9 cellular contexts compared by ENCODE assay signal in the genomic region with DNA sequence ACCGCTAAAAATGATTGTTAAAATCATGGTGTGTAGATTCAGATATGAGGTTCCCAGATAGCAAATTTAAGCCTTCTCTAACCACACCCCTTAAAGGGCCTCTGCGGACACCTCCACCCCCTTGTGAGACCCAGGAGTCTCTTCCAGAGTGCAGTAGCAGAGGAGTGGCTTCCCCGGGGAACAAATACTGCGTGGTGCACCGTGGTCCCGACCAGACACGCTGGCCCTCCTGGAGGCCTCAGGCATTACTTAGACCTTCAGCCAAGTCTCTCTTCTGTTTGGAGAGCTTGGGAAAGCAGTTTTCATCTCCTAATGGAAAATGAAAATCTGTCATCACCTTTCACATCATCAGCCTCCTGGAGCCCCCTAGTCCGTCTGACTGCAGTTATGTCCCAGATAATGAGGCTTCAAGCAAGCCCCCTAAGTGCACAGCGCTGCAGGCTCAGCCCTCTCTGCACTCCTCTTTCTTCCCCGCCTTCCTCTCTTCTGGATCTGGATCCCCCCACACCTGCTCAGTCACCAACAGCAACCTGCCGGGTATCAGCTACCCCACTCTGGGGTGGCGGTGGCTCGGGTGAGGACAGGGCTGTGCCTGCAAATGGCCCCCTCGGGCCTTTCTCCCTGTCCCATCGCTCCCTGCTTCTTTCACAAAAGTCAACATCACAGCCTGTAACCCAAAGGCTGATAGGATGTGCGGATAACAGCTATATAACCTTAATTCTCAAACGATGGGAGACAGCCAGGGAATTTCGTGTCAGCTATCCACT. TPM values are rescaled to one million over a fixed set of nuclear protein-coding genes. Genes with fewer than 3 reads are reported as not detected.
A peak's percentile ranks its signal among the peaks of the same experiment; 100 is the strongest.
DNase-seq lines count a peak whose midpoint lies in the region; ATAC-seq, FAIRE-seq and TF ChIP-seq lines count a peak whose summit lies in the region.
"Had no signal": no experiment of that assay in that cellular context is flagged by ENCODE, and none has a peak within 500 bp of the region (broad histone marks: within the 10 kb centered on the region; RNA-seq: fewer than 3 reads in every experiment).

No MANE protein-coding gene starts in this region.

- 74% methylated on average over 18 of the region's 18 CpGs; no CpG with 5 or more reads in 1 of the 2 experiments for WGBS in H1 (ENCODE audit: extremely low coverage in 1 of 2, insufficient coverage in 1 of 2, insufficient read length in 1 of 2, insufficient replicate concordance in 2 of 2, low coverage in 1 of 2, low lambda C conversion rate in 2 of 2, missing lambda C conversion rate in 1 of 2), 2 experiments
- WGBS in transverse colon (ENCODE audit: low coverage in 1 of 2), 2 donors: 61 to 77% methylated on average over 1 to 14 of the region's 18 CpGs

- H3K4me3 Mint-ChIP-seq in activated naive CD4-positive, alpha-beta T cell treated with anti-CD3 and anti-CD28 coated beads for 36 hours: no peak overlapping the region
- peak overlapping the region in 2 of 3 donors; percentile 44 to 70 for H3K4me3 Mint-ChIP-seq in T-cell

- H4K91ac ChIP-seq in H1 (replicated peaks; ENCODE audit: insufficient read length, low read length): no peak overlapping the region

- H3K27me3 ChIP-seq in H1 (replicated peaks in 1 of 4; ENCODE audit: control insufficient read depth in 3 of 4, extremely low read depth in 1 of 4, insufficient read depth in 3 of 4, low read length in 3 of 4) (no peaks in the 10 kb centered on the region; a peak in 1 of 7 replicates), transverse colon (no peaks in the 10 kb centered on the region)

- no peak overlapping the region for H3K9ac ChIP-seq in H1 (replicated peaks in 1 of 4; ENCODE audit: extremely low read depth in 1 of 4, low read depth in 3 of 4, low read length in 3 of 4)

- H2AFZ ChIP-seq in H1 (ENCODE audit: low read length): peak overlapping the region; percentile 78

- DNase-seq in activated naive CD4-positive, alpha-beta T cell treated with anti-CD3 and anti-CD28 coated beads for 36 hours: no peak
- DNase-seq in activated naive CD4-positive, alpha-beta T cell treated with Interleukin-2 at 50 U/mL for 16 hours: no peak
- DNase-seq in T-cell (no peak), H1 (ENCODE audit: low read depth in 1 of 2, low spot score in 2 of 2) (no peak), RCC 7860 (ENCODE audit: low spot score) (no peak), GF-D8 (lab: John Stamatoyannopoulos, UW) (no peak), transverse colon (no peak)
- peak; percentile 17 for DNase-seq in stimulated activated naive CD8-positive, alpha-beta T cell treated with anti-CD3 and anti-CD28 coated beads, Interleukin-15, Interleukin-2, amounts not matched to agents 100 U/mL and 50 U/mL, for 24 hours

- in situ Hi-C loops in transverse colon (cut with MboI; ENCODE audit: low pct_ligation_motif_present in 1 of 4, low pct_unique_long_range_greater_than_20kb in 1 of 4, low sequenced_read_pairs in 3 of 4): loop anchor here in 3 of 4 donors (10.0 to 25.0 kb wide), 5 partner anchors 59 to 416 kb away; a partner anchor contains a TSS

- no peak overlapping the region for H3K18ac ChIP-seq in H1 (ENCODE audit: extremely low read depth, low read length)

- H3K9me3 Mint-ChIP-seq in activated naive CD4-positive, alpha-beta T cell treated with anti-CD3 and anti-CD28 coated beads for 36 hours: no peaks in the 10 kb centered on the region
- H3K9me3 Mint-ChIP-seq in T-cell: no peaks in the 10 kb centered on the region

- TF ChIP-seq RAD21 in H1 (IDR thresholded peaks at IDR 0.05 in 1 of 2, conservative IDR thresholded peaks at IDR 0.05 in 1 of 2; ENCODE audit: low read depth in 2 of 2, low read length in 2 of 2): no peak

- no peak overlapping the region for H3K4ac ChIP-seq in H1 (replicated peaks; ENCODE audit: insufficient read length, low read depth, low read length)

- no peak for TF ChIP-seq EP300 in H1 (IDR thresholded peaks at IDR 0.05; ENCODE audit: borderline replicate concordance in 1 of 2, low read depth in 2 of 2, low read length in 2 of 2)
- no peak for TF ChIP-seq EP300 in transverse colon (IDR thresholded peaks at IDR 0.05; ENCODE audit: low read depth)

- H3K27me3 Mint-ChIP-seq in activated naive CD4-positive, alpha-beta T cell treated with anti-CD3 and anti-CD28 coated beads for 36 hours (ENCODE audit: low read depth): no peaks in the 10 kb centered on the region
- H3K27me3 Mint-ChIP-seq in T-cell: no peaks in the 10 kb centered on the region

- H3K27ac Mint-ChIP-seq in activated naive CD4-positive, alpha-beta T cell treated with anti-CD3 and anti-CD28 coated beads for 36 hours: peak overlapping the region; percentile 86
- peak overlapping the region; percentile 86 to 95 for H3K27ac Mint-ChIP-seq in T-cell

- H3K56ac ChIP-seq in H1 (replicated peaks; ENCODE audit: insufficient read length, low read depth, low read length): no peak overlapping the region

- H2BK120ac ChIP-seq in H1 (replicated peaks; ENCODE audit: low read depth, low read length): no peak overlapping the region

- H3K36me3 ChIP-seq in H1 (ENCODE audit: control insufficient read depth in 2 of 4, insufficient read depth in 4 of 4, low read length in 3 of 4): no peaks in the 10 kb centered on the region
- H3K36me3 ChIP-seq in transverse colon: no peaks in the 10 kb centered on the region

- H3K27ac ChIP-seq in H1 (ENCODE audit: low read depth, low read length): no peak overlapping the region
- no peak overlapping the region for H3K27ac ChIP-seq in transverse colon

- H3K23ac ChIP-seq in H1 (ENCODE audit: insufficient read length): no peak overlapping the region

- no peaks in the 10 kb centered on the region for H3K23me2 ChIP-seq in H1 (ENCODE audit: low read depth, low read length)

- no peak for TF ChIP-seq CTCF in H1 (IDR thresholded peaks at IDR 0.05; ENCODE audit: control extremely low read depth in 1 of 3, insufficient read depth in 1 of 3, low read depth in 1 of 3, low read length in 3 of 3)
- no peak for TF ChIP-seq CTCF in transverse colon (IDR thresholded peaks at IDR 0.05)

- H2BK15ac ChIP-seq in H1 (ENCODE audit: low read length): no peak overlapping the region

- no peaks in the 10 kb centered on the region for H3K79me2 ChIP-seq in H1 (ENCODE audit: control insufficient read depth in 1 of 2, insufficient read depth in 2 of 2, low read length in 2 of 2)

- H3K79me1 ChIP-seq in H1 (ENCODE audit: low read depth, low read length): no peaks in the 10 kb centered on the region

- H3K4me3 ChIP-seq in H1 (ENCODE audit: extremely low read depth in 1 of 4, insufficient read depth in 2 of 4, low read depth in 3 of 4, low read length in 4 of 4) (no peak overlapping the region), transverse colon (no peak overlapping the region)

- no peaks in the 10 kb centered on the region for H3K9me3 ChIP-seq in H1 (ENCODE audit: insufficient read depth in 2 of 2, low read depth in 1 of 2, low read length in 1 of 2)
- H3K9me3 ChIP-seq in transverse colon: no peaks in the 10 kb centered on the region

- no peak for FAIRE-seq in H1 (lab: Jason Lieb, UNC)
- no peak for FAIRE-seq in RCC 7860 (lab: Jason Lieb, UNC)

- intact Hi-C loops in activated naive CD4-positive, alpha-beta T cell treated with anti-CD3 and anti-CD28 coated beads for 36 hours (cut with micrococcal nuclease): loop anchor here (1.0 to 2.0 kb wide), 4 partner anchors 44 to 287 kb away; no protein-coding TSS in a partner anchor
- intact Hi-C loops in transverse colon (cut with DNase I; ENCODE audit: low total_unique reads): no loop called here

- H3K4me2 ChIP-seq in H1 (ENCODE audit: insufficient read depth in 1 of 2, low read depth in 2 of 2, low read length in 2 of 2): 0 out of 4 replicates have a peak overlapping the region, but pooled peaks of 1 of the 2 experiments have one; percentile 16

- H2BK20ac ChIP-seq in H1 (ENCODE audit: low read length): no peak overlapping the region

- peaks cover 3% of the 10 kb centered on the region for H3K36me3 Mint-ChIP-seq in activated naive CD4-positive, alpha-beta T cell treated with anti-CD3 and anti-CD28 coated beads for 36 hours (ENCODE audit: low read depth)
- no peaks in the 10 kb centered on the region for H3K36me3 Mint-ChIP-seq in T-cell

- H4K5ac ChIP-seq in H1 (ENCODE audit: insufficient read length, low read depth, low read length): no peak overlapping the region

- peaks cover 86% of the 10 kb centered on the region for H3K4me1 Mint-ChIP-seq in activated naive CD4-positive, alpha-beta T cell treated with anti-CD3 and anti-CD28 coated beads for 36 hours (ENCODE audit: low read depth)
- peaks cover 78 to 92% (median 81%) of the 10 kb centered on the region in 3 donors for H3K4me1 Mint-ChIP-seq in T-cell

- no peak overlapping the region for H3K14ac ChIP-seq in H1 (ENCODE audit: insufficient read length)

- POLR2A ChIA-PET in T-cell (lab: Charles Lee) (interaction anchor here (0.5 to 1.8 kb wide), 4 partner anchors 39 to 63 kb away, joined by 3 to 6 read pairs (median 4); a partner anchor contains a TSS), H1 (lab: Charles Lee; ENCODE audit: partially characterized antibody) (no interaction called here)

- peak overlapping the region; percentile 22 for H2BK12ac ChIP-seq in H1 (ENCODE audit: low read depth, low read length)

- CTCF ChIA-PET in activated naive CD4-positive, alpha-beta T cell treated with anti-CD3 and anti-CD28 coated beads for 36 hours (lab: Charles Lee): interaction anchor here (0.6 to 6.5 kb wide), 32 partner anchors 9 to 315 kb away, joined by 3 to 130 read pairs (median 6); a partner anchor contains a TSS
- CTCF ChIA-PET in T-cell (lab: Charles Lee) (interaction anchor here (0.5 to 6.6 kb wide), 28 partner anchors 8 to 231 kb away, joined by 3 to 130 read pairs (median 6); a partner anchor contains a TSS), H1 (lab: Charles Lee; ENCODE audit: partially characterized antibody) (interaction anchor here (0.7 to 7.9 kb wide), 48 partner anchors 9 to 597 kb away, joined by 3 to 144 read pairs (median 6); a partner anchor contains a TSS)

- H2BK5ac ChIP-seq in H1 (ENCODE audit: low read depth, low read length): no peak overlapping the region

- no peak overlapping the region for H4K8ac ChIP-seq in H1 (ENCODE audit: extremely low read depth, insufficient read depth, low read length)

- no peaks in the 10 kb centered on the region for H4K20me1 ChIP-seq in H1 (replicated peaks in 1 of 2; ENCODE audit: control insufficient read depth in 1 of 2, insufficient read depth in 2 of 2, low read length in 2 of 2)

- ATAC-seq in T-cell (replicated peaks in 1 of 4): no peak
- no peak for ATAC-seq in stimulated activated naive CD8-positive, alpha-beta T cell treated with anti-CD3 and anti-CD28 coated beads, Interleukin-15, Interleukin-2, amounts not matched to agents 100 U/mL and 50 U/mL, for 24 hours

- H3K4me1 ChIP-seq in H1 (replicated peaks in 1 of 4; ENCODE audit: control insufficient read depth in 3 of 4, insufficient read depth in 4 of 4, low read length in 3 of 4) (peaks cover 1 to 4% (median 2%) of the 10 kb centered on the region in 4 experiments; a peak in 6 of 7 replicates), transverse colon (no peaks in the 10 kb centered on the region)

- no peak overlapping the region for H2AK5ac ChIP-seq in H1 (ENCODE audit: low read depth, low read length)

- TF ChIP-seq POLR2A in H1 (IDR thresholded peaks at IDR 0.05; ENCODE audit: control extremely low read depth in 1 of 2, low read depth in 2 of 2, low read length in 2 of 2): no peak
- TF ChIP-seq POLR2A in transverse colon (IDR thresholded peaks at IDR 0.05): no peak

RNA-seq across cellular contexts. Expression of a gene that starts 58.8 kb away (rescaled TPM):
- total RNA-seq in activated naive CD4-positive, alpha-beta T cell treated with anti-CD3 and anti-CD28 coated beads for 36 hours: 10 to 100 TPM; 79.6 to 82.6 TPM
- total RNA-seq in T-cell: 100 to 1,000 TPM; 110 to 224 (median 128) TPM
- total RNA-seq in H1 (2021; fragmentation: NEBNext Ultra II Directional; extraction: Animal tissue kit (Norgen Biotek cat#: 25700)): not detected in 2 replicates
- polyA plus RNA-seq in H1 (2011; rRNA removed): not detected in 2 replicates
- not detected for polyA plus RNA-seq in H1 (2011; cell fraction: cytosol; rRNA removed)
- polyA plus RNA-seq in H1 (2011; cell fraction: nucleus; rRNA removed): 0.06 TPM
- not detected in 4 replicates for polyA plus RNA-seq in H1 (2012, experiment 1 of 2)
- polyA plus RNA-seq in H1 (2012, experiment 2 of 2): not detected
- not detected for polyA plus RNA-seq in H1 (2013, experiment 1 of 2)
- polyA plus RNA-seq in H1 (2013, experiment 2 of 2): 0.02 TPM
- not detected in 2 replicates for polyA minus RNA-seq in H1 (2011; rRNA and poly(A)+ RNA removed)
- not detected for polyA minus RNA-seq in H1 (2011; cell fraction: cytosol; rRNA and poly(A)+ RNA removed)
- polyA minus RNA-seq in H1 (2011; cell fraction: nucleus; rRNA and poly(A)+ RNA removed): not detected
- total RNA-seq in transverse colon: 10 to 100 TPM in 2 of 4 donors, 1 to 10 TPM in 2; 5.1 to 10.3 (median 8.9) TPM
- polyA plus RNA-seq: neural cell had no signal

Comparison
In these comparisons a context has a peak if more than half of its experiments do, and no peak if none do; other contexts are left out.
1. RNA of a gene that starts 58.8 kb away (total RNA-seq): 110 to 224 TPM in T-cell and 79.6 to 82.6 TPM in activated naive CD4-positive, alpha-beta T cell treated with anti-CD3 and anti-CD28 coated beads for 36 hours; 5.1 to 10.3 TPM in transverse colon and not detected in H1; every median in the first group is over 4 times any median in the second.